In the genomic region with DNA sequence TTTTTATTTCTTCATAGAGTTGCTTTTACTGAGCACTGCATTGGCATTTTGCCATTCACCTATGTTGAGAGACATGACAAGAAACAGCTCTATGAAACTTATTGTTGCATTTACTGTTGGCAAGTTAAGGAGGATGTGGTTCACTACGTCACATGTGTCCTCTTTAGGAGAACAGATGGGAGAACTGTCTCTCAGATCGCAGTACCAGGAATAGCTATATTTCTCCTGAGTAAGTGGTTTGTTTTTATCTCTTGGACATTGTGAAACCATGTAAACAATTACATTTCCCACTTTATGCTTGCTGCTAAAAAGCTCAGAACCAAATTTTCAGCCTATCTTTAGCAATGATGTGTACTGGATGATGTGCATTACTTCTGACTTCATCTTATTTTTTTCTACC, we compare ENCODE assay signal across 12 cellular contexts.
DNase-seq lines count a peak whose midpoint lies in the region; ATAC-seq and TF ChIP-seq lines count a peak whose summit lies in the region.
"Had no signal": no experiment of that assay in that cellular context is flagged by ENCODE, and none has a peak within 500 bp of the region (broad histone marks: within the 10 kb centered on the region; RNA-seq: fewer than 3 reads in every experiment).

No MANE protein-coding gene starts in this region.

- peak overlapping the region; percentile 63 for H3K27ac Mint-ChIP-seq in dendritic cell treated with granulocyte-macrophage colony-stimulating factor and Interleukin-4, amounts not matched to agents 40 ng/mL and 50 ng/mL, for 4 days
- H3K27ac Mint-ChIP-seq: activated B cell treated with CpG ODN at 0.5 μM for 24 hours had no signal

- H3K4me1 ChIP-seq in KMS-11 (ENCODE audit: low read depth, poor library complexity, severe bottlenecking) = peaks cover 66% of the 10 kb centered on the region

- H3K9me3 Mint-ChIP-seq in dendritic cell treated with granulocyte-macrophage colony-stimulating factor and Interleukin-4, amounts not matched to agents 40 ng/mL and 50 ng/mL, for 4 days = no peaks in the 10 kb centered on the region
- H3K9me3 Mint-ChIP-seq: activated B cell treated with CpG ODN at 0.5 μM for 24 hours had no signal

- peak overlapping the region; percentile 75 for H3K27ac ChIP-seq in KMS-11
- H3K27ac ChIP-seq: epithelial cell of prostate, ovary, thoracic aorta had no signal

- H3K36me3 ChIP-seq in KMS-11 (ENCODE audit: insufficient read depth) = no peaks in the 10 kb centered on the region
- H3K36me3 ChIP-seq: ovary, thoracic aorta had no signal

- H3K4me3 Mint-ChIP-seq in dendritic cell treated with granulocyte-macrophage colony-stimulating factor and Interleukin-4, amounts not matched to agents 40 ng/mL and 50 ng/mL, for 4 days = no peak overlapping the region
- H3K4me3 Mint-ChIP-seq: activated B cell treated with CpG ODN at 0.5 μM for 24 hours had no signal

- peaks cover 24% of the 10 kb centered on the region for H3K4me1 Mint-ChIP-seq in dendritic cell treated with granulocyte-macrophage colony-stimulating factor and Interleukin-4, amounts not matched to agents 40 ng/mL and 50 ng/mL, for 4 days (ENCODE audit: low read depth)

- no peaks in the 10 kb centered on the region for H4K20me1 ChIP-seq in KMS-11 (ENCODE audit: insufficient read depth)

- ATAC-seq in GM19463 (IDR thresholded peaks at IDR 0.05; ENCODE audit: unreplicated experiment) = peak; percentile 60
- ATAC-seq: K562 had no signal

- no peak overlapping the region for H2AFZ ChIP-seq in KMS-11 (ENCODE audit: low read depth)

- TF ChIP-seq CTCF in KMS-11 (conservative IDR thresholded peaks at IDR 0.05; ENCODE audit: low read depth, low read length) = no peak

- DNase-seq in pons (ENCODE audit: low spot score) = peak; percentile 79
- DNase-seq in NCI-H2196 treated with DMSO at 0.1 percent for 48 hours (lab: John Stamatoyannopoulos, UW; ENCODE audit: unreplicated experiment) = no peak
- no peak for DNase-seq in NCI-H526 (lab: John Stamatoyannopoulos, UW)
- no peak for DNase-seq in NCI-H2227 treated with DMSO at 0.1 percent for 48 hours (lab: John Stamatoyannopoulos, UW)
- DNase-seq: activated B cell treated with CpG ODN at 0.5 μM for 24 hours, ovary had no signal

- H3K4me3 ChIP-seq in KMS-11 (IDR thresholded peaks at IDR 0.05; ENCODE audit: insufficient read depth, low read depth, low read length) = no peak overlapping the region
- H3K4me3 ChIP-seq: K562, ovary, thoracic aorta had no signal

- peaks cover 6% of the 10 kb centered on the region; the same call in 1 of the 2 replicates for H3K79me2 ChIP-seq in KMS-11 (ENCODE audit: insufficient read depth, low read depth)

- H3K36me3 Mint-ChIP-seq in dendritic cell treated with granulocyte-macrophage colony-stimulating factor and Interleukin-4, amounts not matched to agents 40 ng/mL and 50 ng/mL, for 4 days (ENCODE audit: low read depth) = no peaks in the 10 kb centered on the region

- no peaks in the 10 kb centered on the region for H3K27me3 ChIP-seq in KMS-11 (ENCODE audit: insufficient read depth, low read depth)
- H3K27me3 ChIP-seq: ovary had no signal

- no peaks in the 10 kb centered on the region for H3K27me3 Mint-ChIP-seq in dendritic cell treated with granulocyte-macrophage colony-stimulating factor and Interleukin-4, amounts not matched to agents 40 ng/mL and 50 ng/mL, for 4 days

- peak overlapping the region; percentile 62 for H3K4me2 ChIP-seq in KMS-11

- peak overlapping the region; percentile 31 for H3K9ac ChIP-seq in KMS-11

- intact Hi-C loops in dendritic cell treated with granulocyte-macrophage colony-stimulating factor and Interleukin-4, amounts not matched to agents 40 ng/mL and 50 ng/mL, for 4 days (cut with micrococcal nuclease) = no loop called here
